ENCODE assay signal across 10 cellular contexts in the genomic region with DNA sequence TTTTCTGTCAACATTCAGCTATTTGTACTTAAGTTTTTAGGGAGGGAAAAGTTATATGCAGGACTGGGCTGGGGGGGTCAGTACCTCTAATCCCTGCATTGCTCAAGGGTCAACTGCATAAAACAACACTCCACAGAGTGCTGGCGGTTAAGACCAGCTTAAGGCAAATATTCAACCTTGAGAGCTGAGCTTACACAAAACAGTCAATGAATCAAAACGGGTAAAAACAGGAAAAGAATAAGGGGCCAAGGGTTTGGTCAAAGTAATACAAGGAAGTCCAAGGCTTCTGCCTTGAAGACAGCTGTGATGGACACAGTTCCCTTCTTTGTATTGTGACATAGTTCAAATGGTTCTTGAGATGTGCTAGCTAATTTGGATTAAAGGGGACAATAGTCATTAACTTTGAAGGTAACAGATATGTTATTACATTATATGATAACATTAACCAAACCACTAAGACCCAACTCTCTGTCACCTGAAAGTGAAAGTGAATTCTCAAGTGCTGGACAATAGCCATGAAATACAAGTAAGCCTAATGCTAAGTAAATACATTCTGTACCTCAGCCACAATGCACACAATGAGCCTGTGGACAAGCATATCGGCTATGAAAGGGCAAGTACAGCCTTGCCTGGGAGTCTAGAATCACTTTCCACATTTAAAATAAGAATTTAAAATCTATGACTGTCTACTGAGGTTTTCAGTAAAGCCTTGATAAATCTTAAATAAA.
DNase-seq lines count a peak whose midpoint lies in the region; FAIRE-seq and TF ChIP-seq lines count a peak whose summit lies in the region.
"Had no signal": no experiment of that assay in that cellular context is flagged by ENCODE, and none has a peak within 500 bp of the region (broad histone marks: within the 10 kb centered on the region; RNA-seq: fewer than 3 reads in every experiment).

No MANE protein-coding gene starts in this region.

- peaks cover 9% of the 10 kb centered on the region for H3K36me3 Mint-ChIP-seq in progenitor cell of endocrine pancreas (ENCODE audit: insufficient read depth)

- H3K4me3 ChIP-seq in endothelial cell of umbilical vein (replicated peaks in 1 of 3; ENCODE audit: insufficient read depth in 1 of 3, low read depth in 1 of 3, low read length in 3 of 3), result no peak overlapping the region
- no peak overlapping the region for H3K4me3 ChIP-seq in testis
- H3K4me3 ChIP-seq: psoas muscle had no signal

- BruUV-seq in endothelial cell of umbilical vein (replicated peaks; lab: Mats Ljungman, UMichigan), result no TSS peak

- TF ChIP-seq POLR2A in H54 (IDR thresholded peaks at IDR 0.05; ENCODE audit: low read depth, low read length) (no peak), endothelial cell of umbilical vein (IDR thresholded peaks at IDR 0.05; ENCODE audit: low read depth, low read length) (no peak), testis (IDR thresholded peaks at IDR 0.05) (no peak)

- CTCF ChIA-PET in endothelial cell of umbilical vein (lab: Charles Lee), result interaction anchor here (0.7 to 1.3 kb wide), 5 partner anchors 9 to 116 kb away, joined by 3 read pairs; no protein-coding TSS in a partner anchor

- FAIRE-seq in H54 (lab: Jason Lieb, UNC), result peak; percentile 69
- peak; percentile 53 for FAIRE-seq in endothelial cell of umbilical vein (lab: Jason Lieb, UNC)

- H3K27ac ChIP-seq in endothelial cell of umbilical vein (ENCODE audit: insufficient read depth, low read depth, low read length) (no peak overlapping the region), testis (no peak overlapping the region)
- H3K27ac ChIP-seq: psoas muscle had no signal

- H3K9me3 ChIP-seq in endothelial cell of umbilical vein (replicated peaks; ENCODE audit: control insufficient read depth, insufficient read depth, low read length) (no peaks in the 10 kb centered on the region), testis (no peaks in the 10 kb centered on the region)
- H3K9me3 ChIP-seq: psoas muscle had no signal

- peaks cover 17% of the 10 kb centered on the region for H3K9me3 Mint-ChIP-seq in progenitor cell of endocrine pancreas (ENCODE audit: low read depth)

- dilution Hi-C loops in endothelial cell of umbilical vein (cut with MboI; ENCODE audit: extremely low pct_ligation_motif_present, low sequenced_read_pairs), result no loop called here

- H3K9me1 ChIP-seq in endothelial cell of umbilical vein (replicated peaks; ENCODE audit: control insufficient read depth, extremely low read depth, insufficient read depth, low read length), result no peaks in the 10 kb centered on the region

- intact Hi-C loops in endothelial cell of umbilical vein (cut with micrococcal nuclease), result loop anchor here (1.0 to 5.0 kb wide), 2 partner anchors 17 to 106 kb away; a partner anchor contains a TSS
- intact Hi-C loops in testis (cut with DNase I; ENCODE audit: low total_unique reads), result no loop called here

- WGBS in testis, 2 donors, result 63 to 64% methylated on average over 3 of the region's 3 CpGs

- H3K4me2 ChIP-seq in endothelial cell of umbilical vein (ENCODE audit: insufficient read depth, low read length), result peak overlapping the region; percentile 21

- no peaks in the 10 kb centered on the region for H3K79me2 ChIP-seq in endothelial cell of umbilical vein (ENCODE audit: control insufficient read depth, insufficient read depth, low read length)

- DNase-seq in H54 (ENCODE audit: insufficient read length, low spot score) (no peak), NCI-H226 (peak; percentile 40), endothelial cell of umbilical vein (ENCODE audit: low read depth, low spot score) (peak; percentile 85), renal cortical epithelial cell (ENCODE audit: low read depth) (peak; percentile 76), progenitor cell of endocrine pancreas (ENCODE audit: low spot score, unreplicated experiment) (no peak), testis (no peak), cerebellar cortex (ENCODE audit: low spot score) (no peak)
- no peak for DNase-seq in activated naive CD4-positive, alpha-beta T cell treated with Interleukin-2 at 50 U/mL for 16 hours
- DNase-seq: left cardiac atrium, psoas muscle had no signal

- H3K27me3 ChIP-seq in endothelial cell of umbilical vein (ENCODE audit: control insufficient read depth in 2 of 2, insufficient read depth in 2 of 2, low read length in 2 of 2), result peaks cover 0 to 4% of the 10 kb centered on the region in 2 experiments
- no peaks in the 10 kb centered on the region for H3K27me3 ChIP-seq in testis

- peaks cover 10% of the 10 kb centered on the region for H3K4me1 Mint-ChIP-seq in progenitor cell of endocrine pancreas (ENCODE audit: low read depth)

- no peak overlapping the region for H3K27ac Mint-ChIP-seq in progenitor cell of endocrine pancreas

- H3K4me1 ChIP-seq in endothelial cell of umbilical vein (ENCODE audit: control insufficient read depth, extremely low read depth, insufficient read depth, low read length) (peaks cover 7% of the 10 kb centered on the region), testis (no peaks in the 10 kb centered on the region)
- H3K4me1 ChIP-seq: psoas muscle had no signal

- H3K36me3 ChIP-seq in endothelial cell of umbilical vein (ENCODE audit: control insufficient read depth in 2 of 2, extremely low read depth in 1 of 2, insufficient read depth in 2 of 2, low read length in 2 of 2), result no peaks in the 10 kb centered on the region
- no peaks in the 10 kb centered on the region for H3K36me3 ChIP-seq in testis (ENCODE audit: low read depth, missing control alignments)

- no peak for TF ChIP-seq CTCF in endothelial cell of umbilical vein (IDR thresholded peaks at IDR 0.05; ENCODE audit: extremely low read depth in 1 of 2, insufficient read depth in 1 of 2, low read depth in 1 of 2, low read length in 2 of 2)
- no peak for TF ChIP-seq CTCF in progenitor cell of endocrine pancreas (IDR thresholded peaks at IDR 0.05; ENCODE audit: unreplicated experiment)
- TF ChIP-seq CTCF in testis (IDR thresholded peaks at IDR 0.05), result no peak

- peak overlapping the region; percentile 11 for H2AFZ ChIP-seq in endothelial cell of umbilical vein (ENCODE audit: low read depth, low read length)

- no peaks in the 10 kb centered on the region for H3K27me3 Mint-ChIP-seq in progenitor cell of endocrine pancreas

- no peaks in the 10 kb centered on the region for H4K20me1 ChIP-seq in endothelial cell of umbilical vein (replicated peaks; ENCODE audit: control insufficient read depth, extremely low read depth, insufficient read depth, low read length)

- H3K9ac ChIP-seq in endothelial cell of umbilical vein (replicated peaks; ENCODE audit: extremely low read depth, insufficient read depth, low read length), result no peak overlapping the region

- POLR2A ChIA-PET in endothelial cell of umbilical vein (lab: Charles Lee), result no interaction called here

- H3K4me3 Mint-ChIP-seq in progenitor cell of endocrine pancreas (ENCODE audit: low read depth), result no peak overlapping the region

TF ChIP-seq in endothelial cell of umbilical vein, 7 proteins besides CTCF, POLR2A, EP300 and RAD21:
- TF ChIP-seq MYC (IDR thresholded peaks at IDR 0.05; ENCODE audit: low read depth, low read length) (no peak), FOS (IDR thresholded peaks at IDR 0.05; ENCODE audit: borderline replicate concordance, insufficient read depth, low read length) (no peak), EZH2 (IDR thresholded peaks at IDR 0.05; ENCODE audit: borderline replicate concordance, low read depth, low read length, severe bottlenecking) (no peak), JUN (IDR thresholded peaks at IDR 0.05; ENCODE audit: borderline replicate concordance, insufficient read depth, insufficient read length, low read depth) (no peak), POLR2AphosphoS5 (IDR thresholded peaks at IDR 0.05; ENCODE audit: insufficient read depth, low read depth, low read length) (no peak), GATA2 (IDR thresholded peaks at IDR 0.05; ENCODE audit: insufficient read depth, insufficient read length, low read depth, low read length) (no peak)
- TF ChIP-seq, protein P1, sequence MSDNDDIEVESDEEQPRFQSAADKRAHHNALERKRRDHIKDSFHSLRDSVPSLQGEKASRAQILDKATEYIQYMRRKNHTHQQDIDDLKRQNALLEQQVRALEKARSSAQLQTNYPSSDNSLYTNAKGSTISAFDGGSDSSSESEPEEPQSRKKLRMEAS (IDR thresholded peaks at IDR 0.05; ENCODE audit: insufficient read depth, insufficient read length), result no peak

Comparison
In these comparisons a context has a peak if more than half of its experiments do, and no peak if none do; other contexts are left out.
1. DNase-seq: peak in NCI-H226 (single experiment), endothelial cell of umbilical vein (single experiment) and renal cortical epithelial cell (single experiment); none in H54 (single experiment), progenitor cell of endocrine pancreas (single experiment), testis (single experiment), cerebellar cortex (single experiment) and activated naive CD4-positive, alpha-beta T cell treated with Interleukin-2 at 50 U/mL for 16 hours (single experiment).